8 cellular contexts compared by ENCODE assay signal in genomic region chr11:83285131-83285770, GRCh38. TPM values are rescaled to one million over a fixed set of nuclear protein-coding genes. Genes with fewer than 3 reads are reported as not detected.
DNase-seq lines count a peak whose midpoint lies in the region; ATAC-seq and TF ChIP-seq lines count a peak whose summit lies in the region.

No MANE protein-coding gene starts in this region.

- DNase-seq in HCT116 (ENCODE audit: low read depth, low spot score) (no peak), NCI-H1048 (lab: John Stamatoyannopoulos, UW) (peak; percentile 58), endodermal cell (no peak), nucleus accumbens (lab: John Stamatoyannopoulos, UW) (no peak)
- DNase-seq in activated effector memory CD4-positive, alpha-beta T cell treated with Interleukin-2 at 50 U/mL for 16 hours, result no peak
- DNase-seq in activated CD4-positive, alpha-beta T cell treated with anti-CD3 and anti-CD28 coated beads, Interleukin-2, amount 50 U/mL, for 48 hours, result no peak

- H4K20me1 ChIP-seq in HCT116 (ENCODE audit: insufficient read depth), result no peaks in the 10 kb centered on the region
- H4K20me1 ChIP-seq in neural cell (ENCODE audit: insufficient read depth), result no peaks in the 10 kb centered on the region

- no peaks in the 10 kb centered on the region for H3F3A ChIP-seq in neural cell (ENCODE audit: insufficient read depth, low read length, poor library complexity, severe bottlenecking)

- H3K27me3 Mint-ChIP-seq in endodermal cell (ENCODE audit: insufficient read depth), result no peaks in the 10 kb centered on the region

- WGBS in endodermal cell (ENCODE audit: insufficient coverage in 1 of 2, insufficient read length in 1 of 2), 2 experiments, result 2 to 4% methylated on average over 14 to 22 of the region's 22 CpGs

- H3K4me1 Mint-ChIP-seq in endodermal cell, result peaks cover 32% of the 10 kb centered on the region

- no peaks in the 10 kb centered on the region for H3K9me2 ChIP-seq in HCT116 (ENCODE audit: insufficient read depth)
- H3K9me2 ChIP-seq in neural cell (ENCODE audit: insufficient read depth, low read length), result no peaks in the 10 kb centered on the region

- no peak for TF ChIP-seq RAD21 in HCT116 (IDR thresholded peaks at IDR 0.05; ENCODE audit: low read depth)
- TF ChIP-seq RAD21 in neural cell (conservative IDR thresholded peaks at IDR 0.05), result no peak

- H3K9ac ChIP-seq in HCT116 (ENCODE audit: low read length) (peak overlapping the region; percentile 76), endodermal cell (ENCODE audit: extremely low read depth, low read length, poor library complexity, severe bottlenecking) (peak overlapping the region; percentile 79), neural cell (ENCODE audit: low read length) (peak overlapping the region; percentile 96)

- H3K27ac ChIP-seq in HCT116 (ENCODE audit: low read depth, low read length) (peak overlapping the region; percentile 69), endodermal cell (ENCODE audit: low read depth, low read length) (peak overlapping the region; percentile 92), neural cell (ENCODE audit: low read length) (peak overlapping the region; percentile 99)

- H3K79me2 ChIP-seq in HCT116 (ENCODE audit: insufficient read depth, low read length) (peaks cover 23% of the 10 kb centered on the region), neural cell (replicated peaks; ENCODE audit: insufficient read depth, low read length) (peaks cover 53% of the 10 kb centered on the region)

- peak overlapping the region; percentile 56 to 63 for H3K4me3 ChIP-seq in HCT116 (replicated peaks in 1 of 2; ENCODE audit: low read depth in 1 of 2, low read length in 2 of 2)
- H3K4me3 ChIP-seq in endodermal cell (ENCODE audit: low read length), result peak overlapping the region; percentile 99
- H3K4me3 ChIP-seq in neural cell (ENCODE audit: low read length), result peak overlapping the region; percentile 88

- peaks cover 0 to 16% of the 10 kb centered on the region in 2 experiments; a peak in 2 of 4 replicates for H3K4me1 ChIP-seq in HCT116 (ENCODE audit: control insufficient read depth in 1 of 2, insufficient read depth in 2 of 2, low read length in 2 of 2)
- peaks cover 12% of the 10 kb centered on the region for H3K4me1 ChIP-seq in endodermal cell (ENCODE audit: control insufficient read depth, insufficient read depth, low read length)

- RAD21 ChIA-PET in HCT116 (lab: Charles Lee; ENCODE audit: low non-redundant PET in 1 of 2, low total read pairs in 2 of 2, uncharacterized antibody in 2 of 2, unreplicated experiment in 2 of 2), result no interaction called here

- POLR2A ChIA-PET in HCT116 (lab: Charles Lee), result interaction anchor here (0.9 to 1.2 kb wide), 3 partner anchors 129 to 385 kb away, joined by 3 to 4 read pairs (median 3); partner anchors contain the start of genes DDIAS, PCF11 and PRCP

- H3K4me2 ChIP-seq in HCT116 (ENCODE audit: low read length) (peak overlapping the region; percentile 80), neural cell (ENCODE audit: low read length) (peak overlapping the region; percentile 86)

- intact Hi-C loops in HCT116 (cut with micrococcal nuclease), result loop anchor here (1.0 kb wide), 1 partner anchor 92 kb away; the partner anchor contains the start of gene ANKRD42

- no peaks in the 10 kb centered on the region for H3K9me3 Mint-ChIP-seq in endodermal cell

- peak overlapping the region; percentile 95 for H3K4me3 Mint-ChIP-seq in endodermal cell

- CTCF ChIA-PET in HCT116 (lab: Charles Lee), result interaction anchor here (0.8 to 1.2 kb wide), 2 partner anchors 384 to 543 kb away, joined by 3 to 8 read pairs; partner anchors contain the start of genes DDIAS and PRCP

- TF ChIP-seq POLR2A in HCT116 (IDR thresholded peaks at IDR 0.05; ENCODE audit: borderline replicate concordance, extremely low read depth, insufficient read depth, insufficient read length), result no peak

- H3K36me3 ChIP-seq in HCT116 (ENCODE audit: control insufficient read depth in 1 of 2, insufficient read depth in 2 of 2, low read length in 2 of 2) (no peaks in the 10 kb centered on the region), endodermal cell (ENCODE audit: control insufficient read depth, insufficient read depth, low read length) (peaks cover 24% of the 10 kb centered on the region), neural cell (ENCODE audit: insufficient read depth, low read length) (no peaks in the 10 kb centered on the region)

- H3K27ac Mint-ChIP-seq in endodermal cell, result peak overlapping the region; percentile 100

- peaks cover 7% of the 10 kb centered on the region for H3K36me3 Mint-ChIP-seq in endodermal cell (ENCODE audit: low read depth)

- H3K27me3 ChIP-seq in HCT116 (ENCODE audit: insufficient read depth, low read length) (no peaks in the 10 kb centered on the region), endodermal cell (ENCODE audit: control insufficient read depth, insufficient read depth, low read length, poor library complexity, severe bottlenecking) (no peaks in the 10 kb centered on the region), neural cell (ENCODE audit: insufficient read depth, low read depth, low read length) (no peaks in the 10 kb centered on the region)

- no peak for TF ChIP-seq EP300 in neural cell (conservative IDR thresholded peaks at IDR 0.05; ENCODE audit: poor library complexity, severe bottlenecking)

- TF ChIP-seq CTCF in HCT116 (IDR thresholded peaks at IDR 0.05 in 2 of 3, conservative IDR thresholded peaks at IDR 0.05 in 1 of 3; ENCODE audit: borderline replicate concordance in 1 of 3, insufficient read depth in 1 of 3, low read depth in 2 of 3, low read length in 2 of 3) (no peak), endodermal cell (conservative IDR thresholded peaks at IDR 0.05) (no peak), neural cell (IDR thresholded peaks at IDR 0.05; ENCODE audit: poor library complexity, severe bottlenecking) (no peak)

- H2AFZ ChIP-seq in HCT116 (ENCODE audit: low read depth, low read length, poor library complexity, severe bottlenecking) (no peak overlapping the region), neural cell (ENCODE audit: low read depth, low read length) (peak overlapping the region; percentile 34)

- TSS peak; percentile 55 for BruUV-seq in HCT116 (replicated peaks; lab: Mats Ljungman, UMichigan)

- ATAC-seq in GM18517 (IDR thresholded peaks at IDR 0.05; ENCODE audit: unreplicated experiment) (peak; percentile 40), HCT116 (peak; percentile 64)

- H3K9me3 ChIP-seq in HCT116 (ENCODE audit: control insufficient read depth in 1 of 2, insufficient read depth in 1 of 2, low read depth in 1 of 2, low read length in 2 of 2) (no peaks in the 10 kb centered on the region), endodermal cell (ENCODE audit: control insufficient read depth, low read length) (no peaks in the 10 kb centered on the region), neural cell (ENCODE audit: low read length) (no peaks in the 10 kb centered on the region)

TF ChIP-seq in HCT116, 20 proteins besides CTCF, POLR2A, EP300 and RAD21:
- TF ChIP-seq ZFX (IDR thresholded peaks at IDR 0.05) (0 out of 2 replicates have a peak, but pooled peaks have one; percentile 24), CBX3 (IDR thresholded peaks at IDR 0.05; ENCODE audit: low read depth) (no peak)

TF ChIP-seq in neural cell, 6 proteins besides CTCF, POLR2A, EP300 and RAD21:
- TF ChIP-seq MXI1 (conservative IDR thresholded peaks at IDR 0.05; ENCODE audit: poor library complexity, severe bottlenecking) (no peak), EZH2 (IDR thresholded peaks at IDR 0.05; ENCODE audit: borderline replicate concordance, insufficient read depth, low read length, poor library complexity, severe bottlenecking) (no peak), SMC3 (conservative IDR thresholded peaks at IDR 0.05; ENCODE audit: poor library complexity) (no peak), TAF1 (IDR thresholded peaks at IDR 0.05; ENCODE audit: low read depth) (no peak)

RNA-seq across cellular contexts. Expression of gene CCDC90B, which starts 0.9 kb away (rescaled TPM):
- total RNA-seq in HCT116 (2021; ENCODE audit: unreplicated experiment) (30.3 TPM), endodermal cell (100 to 1,000 TPM in 1 of 2 donors, 10 to 100 TPM in 1; 64.2 to 105 TPM)
- 17.0 and 23.3 TPM in 2 replicates for polyA plus RNA-seq in HCT116 (2012)
- polyA plus RNA-seq in endodermal cell (2013, experiment 1 of 2), result 83.0 TPM
- polyA plus RNA-seq in endodermal cell (2013, experiment 2 of 2), result 94.9 TPM
- 351 and 358 TPM in 2 replicates for polyA plus RNA-seq in neural cell
- 233 and 249 TPM in 2 replicates for polyA minus RNA-seq in neural cell
